Comparison of ENCODE assay signal across 20 cellular contexts in the genomic region with DNA sequence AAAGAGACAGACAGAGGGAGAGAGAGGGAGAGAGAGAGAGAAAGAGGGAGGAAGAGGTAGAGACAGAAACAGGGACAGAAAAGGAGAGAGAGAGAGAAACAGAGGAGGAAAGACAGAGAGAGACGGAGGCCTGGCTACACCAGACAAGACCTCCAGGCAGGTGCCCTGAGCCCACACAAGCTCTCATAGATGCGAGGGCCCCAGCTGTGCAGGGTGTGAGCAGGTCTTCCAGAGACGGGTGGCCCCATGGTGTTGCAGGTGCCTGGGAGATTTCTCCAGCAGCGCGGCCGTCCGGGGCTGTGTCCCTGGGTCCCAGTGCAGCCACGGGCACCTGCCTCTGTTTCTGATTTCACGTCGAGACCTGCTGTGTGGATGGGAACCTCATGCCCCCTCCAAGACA.
"Had no signal": no experiment of that assay in that cellular context is flagged by ENCODE, and none has a peak within 500 bp of the region (broad histone marks: within the 10 kb centered on the region; RNA-seq: fewer than 3 reads in every experiment).

No MANE protein-coding gene starts in this region.

- H3K27me3 Mint-ChIP-seq: effector memory CD8-positive, alpha-beta T cell had no signal

- H3K4me3 ChIP-seq: lung, mucosa of descending colon, psoas muscle, sigmoid colon, suprapubic skin, transverse colon, vagina had no signal

- H3K36me3 Mint-ChIP-seq: mesothelial cell of epicardium; natural killer cell treated with Interleukin-12 subunit alpha and Interleukin-12 subunit beta and Interleukin-15 and Interleukin-18, amount 100 ng/mL, for 72 hours had no signal

- ATAC-seq: effector memory CD8-positive, alpha-beta T cell; left lobe of liver; mucosa of descending colon; psoas muscle; right cardiac atrium; stimulated activated naive CD8-positive, alpha-beta T cell treated with anti-CD3 and anti-CD28 coated beads, Interleukin-15, amount 100 ng/mL, for 72 hours had no signal

- H3K9me3 Mint-ChIP-seq: natural killer cell treated with Interleukin-12 subunit alpha and Interleukin-12 subunit beta and Interleukin-15 and Interleukin-18, amount 100 ng/mL, for 72 hours had no signal

- H3K27ac Mint-ChIP-seq: effector memory CD8-positive, alpha-beta T cell; memory B cell; mesothelial cell of epicardium; natural killer cell treated with Interleukin-12 subunit alpha and Interleukin-12 subunit beta and Interleukin-15 and Interleukin-18, amount 100 ng/mL, for 72 hours had no signal

- H3K4me3 Mint-ChIP-seq: effector memory CD8-positive, alpha-beta T cell; memory B cell; mesothelial cell of epicardium; natural killer cell treated with Interleukin-12 subunit alpha and Interleukin-12 subunit beta and Interleukin-15 and Interleukin-18, amount 100 ng/mL, for 72 hours; stimulated activated naive CD8-positive, alpha-beta T cell treated with anti-CD3 and anti-CD28 coated beads, Interleukin-15, amount 100 ng/mL, for 72 hours had no signal

- H3K27me3 ChIP-seq: suprapubic skin, transverse colon, vagina had no signal

- H3K27ac ChIP-seq: psoas muscle, sigmoid colon, suprapubic skin, transverse colon, vagina had no signal

- DNase-seq: cortex of kidney; effector memory CD8-positive, alpha-beta T cell; mucosa of descending colon; naive B cell; nucleus accumbens; posterior cingulate gyrus; psoas muscle; right cardiac atrium; sigmoid colon; stimulated activated CD4-positive, alpha-beta T cell treated with anti-CD3 and anti-CD28 coated beads, Interleukin-4, amount 100 ng/mL, for 4 hours; stimulated activated naive CD4-positive, alpha-beta T cell; stimulated activated naive CD8-positive, alpha-beta T cell treated with anti-CD3 and anti-CD28 coated beads, Interleukin-15, amount 100 ng/mL, for 72 hours; transverse colon had no signal

- H3K4me1 ChIP-seq: psoas muscle, sigmoid colon, suprapubic skin, transverse colon, vagina had no signal

- H3K4me1 Mint-ChIP-seq: memory B cell; mesothelial cell of epicardium; stimulated activated naive CD8-positive, alpha-beta T cell treated with anti-CD3 and anti-CD28 coated beads, Interleukin-15, amount 100 ng/mL, for 72 hours had no signal

- H3K36me3 ChIP-seq: sigmoid colon, suprapubic skin, transverse colon, vagina had no signal

- H3K9me3 ChIP-seq: vagina had no signal
